1 cellular context compared by ENCODE assay signal in the genomic region with DNA sequence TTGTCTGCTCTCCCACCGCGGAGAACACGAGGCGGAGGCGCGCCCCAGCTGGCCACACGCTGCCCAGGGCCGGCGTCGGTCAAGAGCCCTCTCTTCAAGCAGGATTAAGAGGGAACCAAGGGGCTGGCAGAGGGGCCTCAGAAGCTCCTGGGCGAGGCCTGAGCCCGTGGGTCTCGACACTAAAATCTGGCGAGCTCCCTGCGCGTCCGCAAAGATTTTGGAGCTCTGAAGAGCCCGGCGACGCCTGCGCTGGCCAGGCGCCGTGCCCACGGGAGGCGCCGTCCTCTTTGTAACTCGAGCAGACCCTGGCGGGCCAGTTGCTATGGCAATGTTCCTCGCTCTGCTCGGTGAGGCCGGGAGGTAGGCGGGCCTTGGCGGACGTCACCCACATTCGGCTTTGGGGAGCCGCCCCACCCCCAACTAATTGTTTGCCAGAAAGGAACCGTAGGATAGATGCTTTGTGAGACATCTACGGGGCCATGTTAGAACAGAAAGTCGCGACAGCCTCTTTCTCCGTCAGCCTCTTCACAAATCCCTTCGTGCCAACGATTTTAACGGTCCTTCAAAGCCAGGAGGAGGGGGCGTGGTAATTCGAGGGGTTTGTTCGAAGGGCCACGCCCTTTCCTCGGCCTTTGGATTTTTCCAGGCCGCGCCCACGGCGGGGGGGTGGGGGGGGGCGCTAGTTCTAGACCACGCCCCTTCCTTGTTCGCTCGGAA.
TF ChIP-seq lines count a peak whose summit lies in the region.

No MANE protein-coding gene starts in this region.

TF ChIP-seq in GM12878, 131 proteins besides CTCF, POLR2A, EP300 and RAD21 (continued from another document and continues in another):
- peak; percentile 16 to 37; a peak in 2 of 4 replicates for TF ChIP-seq IKZF2 (IDR thresholded peaks at IDR 0.05)
- no peak for TF ChIP-seq STAT1 (conservative IDR thresholded peaks at IDR 0.05)
- TF ChIP-seq SIN3A (IDR thresholded peaks at IDR 0.05; ENCODE audit: low read depth, low read length): 0 out of 2 replicates have a peak, but pooled peaks have one; percentile 79
- TF ChIP-seq, protein P1, sequence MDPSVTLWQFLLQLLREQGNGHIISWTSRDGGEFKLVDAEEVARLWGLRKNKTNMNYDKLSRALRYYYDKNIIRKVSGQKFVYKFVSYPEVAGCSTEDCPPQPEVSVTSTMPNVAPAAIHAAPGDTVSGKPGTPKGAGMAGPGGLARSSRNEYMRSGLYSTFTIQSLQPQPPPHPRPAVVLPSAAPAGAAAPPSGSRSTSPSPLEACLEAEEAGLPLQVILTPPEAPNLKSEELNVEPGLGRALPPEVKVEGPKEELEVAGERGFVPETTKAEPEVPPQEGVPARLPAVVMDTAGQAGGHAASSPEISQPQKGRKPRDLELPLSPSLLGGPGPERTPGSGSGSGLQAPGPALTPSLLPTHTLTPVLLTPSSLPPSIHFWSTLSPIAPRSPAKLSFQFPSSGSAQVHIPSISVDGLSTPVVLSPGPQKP (IDR thresholded peaks at IDR 0.05; ENCODE audit: low read depth, low read length): no peak; the same call in 1 of the 2 replicates
- TF ChIP-seq, protein P2, sequence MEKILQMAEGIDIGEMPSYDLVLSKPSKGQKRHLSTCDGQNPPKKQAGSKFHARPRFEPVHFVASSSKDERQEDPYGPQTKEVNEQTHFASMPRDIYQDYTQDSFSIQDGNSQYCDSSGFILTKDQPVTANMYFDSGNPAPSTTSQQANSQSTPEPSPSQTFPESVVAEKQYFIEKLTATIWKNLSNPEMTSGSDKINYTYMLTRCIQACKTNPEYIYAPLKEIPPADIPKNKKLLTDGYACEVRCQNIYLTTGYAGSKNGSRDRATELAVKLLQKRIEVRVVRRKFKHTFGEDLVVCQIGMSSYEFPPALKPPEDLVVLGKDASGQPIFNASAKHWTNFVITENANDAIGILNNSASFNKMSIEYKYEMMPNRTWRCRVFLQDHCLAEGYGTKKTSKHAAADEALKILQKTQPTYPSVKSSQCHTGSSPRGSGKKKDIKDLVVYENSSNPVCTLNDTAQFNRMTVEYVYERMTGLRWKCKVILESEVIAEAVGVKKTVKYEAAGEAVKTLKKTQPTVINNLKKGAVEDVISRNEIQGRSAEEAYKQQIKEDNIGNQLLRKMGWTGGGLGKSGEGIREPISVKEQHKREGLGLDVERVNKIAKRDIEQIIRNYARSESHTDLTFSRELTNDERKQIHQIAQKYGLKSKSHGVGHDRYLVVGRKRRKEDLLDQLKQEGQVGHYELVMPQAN (conservative IDR thresholded peaks at IDR 0.05): peak; percentile 87
- no peak for TF ChIP-seq GABPA (IDR thresholded peaks at IDR 0.05; ENCODE audit: low read depth)
- TF ChIP-seq RELA (IDR thresholded peaks at IDR 0.05; ENCODE audit: borderline replicate concordance, partially characterized antibody): no peak
- peak in 1 of 2 experiments; percentile 49; a peak in 2 of 3 replicates for TF ChIP-seq EGR1 (IDR thresholded peaks at IDR 0.05; ENCODE audit: borderline replicate concordance in 1 of 2, low read depth in 2 of 2, low read length in 2 of 2)
- TF ChIP-seq SMAD1 (IDR thresholded peaks at IDR 0.05; ENCODE audit: low read depth, partially characterized antibody): no peak
- TF ChIP-seq MTA2 (IDR thresholded peaks at IDR 0.05; ENCODE audit: low read depth): no peak
- TF ChIP-seq PML (IDR thresholded peaks at IDR 0.05; ENCODE audit: low read length): no peak
- TF ChIP-seq SRF (IDR thresholded peaks at IDR 0.05; ENCODE audit: low read depth in 2 of 2, low read length in 2 of 2): no peak
- no peak; the same call in 1 of the 2 replicates for TF ChIP-seq CHD2 (IDR thresholded peaks at IDR 0.05; ENCODE audit: borderline replicate concordance, low read depth, low read length)
- TF ChIP-seq, protein P3, sequence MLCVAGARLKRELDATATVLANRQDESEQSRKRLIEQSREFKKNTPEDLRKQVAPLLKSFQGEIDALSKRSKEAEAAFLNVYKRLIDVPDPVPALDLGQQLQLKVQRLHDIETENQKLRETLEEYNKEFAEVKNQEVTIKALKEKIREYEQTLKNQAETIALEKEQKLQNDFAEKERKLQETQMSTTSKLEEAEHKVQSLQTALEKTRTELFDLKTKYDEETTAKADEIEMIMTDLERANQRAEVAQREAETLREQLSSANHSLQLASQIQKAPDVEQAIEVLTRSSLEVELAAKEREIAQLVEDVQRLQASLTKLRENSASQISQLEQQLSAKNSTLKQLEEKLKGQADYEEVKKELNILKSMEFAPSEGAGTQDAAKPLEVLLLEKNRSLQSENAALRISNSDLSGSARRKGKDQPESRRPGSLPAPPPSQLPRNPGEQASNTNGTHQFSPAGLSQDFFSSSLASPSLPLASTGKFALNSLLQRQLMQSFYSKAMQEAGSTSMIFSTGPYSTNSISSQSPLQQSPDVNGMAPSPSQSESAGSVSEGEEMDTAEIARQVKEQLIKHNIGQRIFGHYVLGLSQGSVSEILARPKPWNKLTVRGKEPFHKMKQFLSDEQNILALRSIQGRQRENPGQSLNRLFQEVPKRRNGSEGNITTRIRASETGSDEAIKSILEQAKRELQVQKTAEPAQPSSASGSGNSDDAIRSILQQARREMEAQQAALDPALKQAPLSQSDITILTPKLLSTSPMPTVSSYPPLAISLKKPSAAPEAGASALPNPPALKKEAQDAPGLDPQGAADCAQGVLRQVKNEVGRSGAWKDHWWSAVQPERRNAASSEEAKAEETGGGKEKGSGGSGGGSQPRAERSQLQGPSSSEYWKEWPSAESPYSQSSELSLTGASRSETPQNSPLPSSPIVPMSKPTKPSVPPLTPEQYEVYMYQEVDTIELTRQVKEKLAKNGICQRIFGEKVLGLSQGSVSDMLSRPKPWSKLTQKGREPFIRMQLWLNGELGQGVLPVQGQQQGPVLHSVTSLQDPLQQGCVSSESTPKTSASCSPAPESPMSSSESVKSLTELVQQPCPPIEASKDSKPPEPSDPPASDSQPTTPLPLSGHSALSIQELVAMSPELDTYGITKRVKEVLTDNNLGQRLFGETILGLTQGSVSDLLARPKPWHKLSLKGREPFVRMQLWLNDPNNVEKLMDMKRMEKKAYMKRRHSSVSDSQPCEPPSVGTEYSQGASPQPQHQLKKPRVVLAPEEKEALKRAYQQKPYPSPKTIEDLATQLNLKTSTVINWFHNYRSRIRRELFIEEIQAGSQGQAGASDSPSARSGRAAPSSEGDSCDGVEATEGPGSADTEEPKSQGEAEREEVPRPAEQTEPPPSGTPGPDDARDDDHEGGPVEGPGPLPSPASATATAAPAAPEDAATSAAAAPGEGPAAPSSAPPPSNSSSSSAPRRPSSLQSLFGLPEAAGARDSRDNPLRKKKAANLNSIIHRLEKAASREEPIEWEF (IDR thresholded peaks at IDR 0.05; ENCODE audit: insufficient replicate concordance, low read depth, low read length): no peak
- no peak for TF ChIP-seq MYC (IDR thresholded peaks at IDR 0.05; ENCODE audit: insufficient read depth, insufficient read length, insufficient replicate concordance, low read length, severe bottlenecking)
- TF ChIP-seq NFYA (IDR thresholded peaks at IDR 0.05; ENCODE audit: borderline replicate concordance, low read depth, low read length): no peak
- TF ChIP-seq SMARCA5 (IDR thresholded peaks at IDR 0.05): no peak; the same call in none of the 2 replicates
- TF ChIP-seq NRF1 (conservative IDR thresholded peaks at IDR 0.05; ENCODE audit: low read depth, low read length): no peak
- TF ChIP-seq RCOR1 (conservative IDR thresholded peaks at IDR 0.05; ENCODE audit: low read depth, low read length): no peak
- TF ChIP-seq, protein P4, sequence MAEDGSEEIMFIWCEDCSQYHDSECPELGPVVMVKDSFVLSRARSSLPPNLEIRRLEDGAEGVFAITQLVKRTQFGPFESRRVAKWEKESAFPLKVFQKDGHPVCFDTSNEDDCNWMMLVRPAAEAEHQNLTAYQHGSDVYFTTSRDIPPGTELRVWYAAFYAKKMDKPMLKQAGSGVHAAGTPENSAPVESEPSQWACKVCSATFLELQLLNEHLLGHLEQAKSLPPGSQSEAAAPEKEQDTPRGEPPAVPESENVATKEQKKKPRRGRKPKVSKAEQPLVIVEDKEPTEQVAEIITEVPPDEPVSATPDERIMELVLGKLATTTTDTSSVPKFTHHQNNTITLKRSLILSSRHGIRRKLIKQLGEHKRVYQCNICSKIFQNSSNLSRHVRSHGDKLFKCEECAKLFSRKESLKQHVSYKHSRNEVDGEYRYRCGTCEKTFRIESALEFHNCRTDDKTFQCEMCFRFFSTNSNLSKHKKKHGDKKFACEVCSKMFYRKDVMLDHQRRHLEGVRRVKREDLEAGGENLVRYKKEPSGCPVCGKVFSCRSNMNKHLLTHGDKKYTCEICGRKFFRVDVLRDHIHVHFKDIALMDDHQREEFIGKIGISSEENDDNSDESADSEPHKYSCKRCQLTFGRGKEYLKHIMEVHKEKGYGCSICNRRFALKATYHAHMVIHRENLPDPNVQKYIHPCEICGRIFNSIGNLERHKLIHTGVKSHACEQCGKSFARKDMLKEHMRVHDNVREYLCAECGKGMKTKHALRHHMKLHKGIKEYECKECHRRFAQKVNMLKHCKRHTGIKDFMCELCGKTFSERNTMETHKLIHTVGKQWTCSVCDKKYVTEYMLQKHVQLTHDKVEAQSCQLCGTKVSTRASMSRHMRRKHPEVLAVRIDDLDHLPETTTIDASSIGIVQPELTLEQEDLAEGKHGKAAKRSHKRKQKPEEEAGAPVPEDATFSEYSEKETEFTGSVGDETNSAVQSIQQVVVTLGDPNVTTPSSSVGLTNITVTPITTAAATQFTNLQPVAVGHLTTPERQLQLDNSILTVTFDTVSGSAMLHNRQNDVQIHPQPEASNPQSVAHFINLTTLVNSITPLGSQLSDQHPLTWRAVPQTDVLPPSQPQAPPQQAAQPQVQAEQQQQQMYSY (CRISPR knock-in tag; IDR thresholded peaks at IDR 0.05): no peak
- TF ChIP-seq, protein P5, sequence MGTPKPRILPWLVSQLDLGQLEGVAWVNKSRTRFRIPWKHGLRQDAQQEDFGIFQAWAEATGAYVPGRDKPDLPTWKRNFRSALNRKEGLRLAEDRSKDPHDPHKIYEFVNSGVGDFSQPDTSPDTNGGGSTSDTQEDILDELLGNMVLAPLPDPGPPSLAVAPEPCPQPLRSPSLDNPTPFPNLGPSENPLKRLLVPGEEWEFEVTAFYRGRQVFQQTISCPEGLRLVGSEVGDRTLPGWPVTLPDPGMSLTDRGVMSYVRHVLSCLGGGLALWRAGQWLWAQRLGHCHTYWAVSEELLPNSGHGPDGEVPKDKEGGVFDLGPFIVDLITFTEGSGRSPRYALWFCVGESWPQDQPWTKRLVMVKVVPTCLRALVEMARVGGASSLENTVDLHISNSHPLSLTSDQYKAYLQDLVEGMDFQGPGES (IDR thresholded peaks at IDR 0.05): 0 out of 2 replicates have a peak, but pooled peaks have one; percentile 33
- TF ChIP-seq NR2C2 (IDR thresholded peaks at IDR 0.05; ENCODE audit: borderline replicate concordance, control insufficient read depth, insufficient read length, low read depth): no peak
- no peak for TF ChIP-seq SPI1 (IDR thresholded peaks at IDR 0.05; ENCODE audit: borderline replicate concordance, insufficient read depth, low read depth, low read length)
- TF ChIP-seq, protein P6, sequence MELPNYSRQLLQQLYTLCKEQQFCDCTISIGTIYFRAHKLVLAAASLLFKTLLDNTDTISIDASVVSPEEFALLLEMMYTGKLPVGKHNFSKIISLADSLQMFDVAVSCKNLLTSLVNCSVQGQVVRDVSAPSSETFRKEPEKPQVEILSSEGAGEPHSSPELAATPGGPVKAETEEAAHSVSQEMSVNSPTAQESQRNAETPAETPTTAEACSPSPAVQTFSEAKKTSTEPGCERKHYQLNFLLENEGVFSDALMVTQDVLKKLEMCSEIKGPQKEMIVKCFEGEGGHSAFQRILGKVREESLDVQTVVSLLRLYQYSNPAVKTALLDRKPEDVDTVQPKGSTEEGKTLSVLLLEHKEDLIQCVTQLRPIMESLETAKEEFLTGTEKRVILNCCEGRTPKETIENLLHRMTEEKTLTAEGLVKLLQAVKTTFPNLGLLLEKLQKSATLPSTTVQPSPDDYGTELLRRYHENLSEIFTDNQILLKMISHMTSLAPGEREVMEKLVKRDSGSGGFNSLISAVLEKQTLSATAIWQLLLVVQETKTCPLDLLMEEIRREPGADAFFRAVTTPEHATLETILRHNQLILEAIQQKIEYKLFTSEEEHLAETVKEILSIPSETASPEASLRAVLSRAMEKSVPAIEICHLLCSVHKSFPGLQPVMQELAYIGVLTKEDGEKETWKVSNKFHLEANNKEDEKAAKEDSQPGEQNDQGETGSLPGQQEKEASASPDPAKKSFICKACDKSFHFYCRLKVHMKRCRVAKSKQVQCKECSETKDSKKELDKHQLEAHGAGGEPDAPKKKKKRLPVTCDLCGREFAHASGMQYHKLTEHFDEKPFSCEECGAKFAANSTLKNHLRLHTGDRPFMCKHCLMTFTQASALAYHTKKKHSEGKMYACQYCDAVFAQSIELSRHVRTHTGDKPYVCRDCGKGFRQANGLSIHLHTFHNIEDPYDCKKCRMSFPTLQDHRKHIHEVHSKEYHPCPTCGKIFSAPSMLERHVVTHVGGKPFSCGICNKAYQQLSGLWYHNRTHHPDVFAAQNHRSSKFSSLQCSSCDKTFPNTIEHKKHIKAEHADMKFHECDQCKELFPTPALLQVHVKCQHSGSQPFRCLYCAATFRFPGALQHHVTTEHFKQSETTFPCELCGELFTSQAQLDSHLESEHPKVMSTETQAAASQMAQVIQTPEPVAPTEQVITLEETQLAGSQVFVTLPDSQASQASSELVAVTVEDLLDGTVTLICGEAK (IDR thresholded peaks at IDR 0.05; ENCODE audit: borderline replicate concordance): no peak
- TF ChIP-seq, protein P7, sequence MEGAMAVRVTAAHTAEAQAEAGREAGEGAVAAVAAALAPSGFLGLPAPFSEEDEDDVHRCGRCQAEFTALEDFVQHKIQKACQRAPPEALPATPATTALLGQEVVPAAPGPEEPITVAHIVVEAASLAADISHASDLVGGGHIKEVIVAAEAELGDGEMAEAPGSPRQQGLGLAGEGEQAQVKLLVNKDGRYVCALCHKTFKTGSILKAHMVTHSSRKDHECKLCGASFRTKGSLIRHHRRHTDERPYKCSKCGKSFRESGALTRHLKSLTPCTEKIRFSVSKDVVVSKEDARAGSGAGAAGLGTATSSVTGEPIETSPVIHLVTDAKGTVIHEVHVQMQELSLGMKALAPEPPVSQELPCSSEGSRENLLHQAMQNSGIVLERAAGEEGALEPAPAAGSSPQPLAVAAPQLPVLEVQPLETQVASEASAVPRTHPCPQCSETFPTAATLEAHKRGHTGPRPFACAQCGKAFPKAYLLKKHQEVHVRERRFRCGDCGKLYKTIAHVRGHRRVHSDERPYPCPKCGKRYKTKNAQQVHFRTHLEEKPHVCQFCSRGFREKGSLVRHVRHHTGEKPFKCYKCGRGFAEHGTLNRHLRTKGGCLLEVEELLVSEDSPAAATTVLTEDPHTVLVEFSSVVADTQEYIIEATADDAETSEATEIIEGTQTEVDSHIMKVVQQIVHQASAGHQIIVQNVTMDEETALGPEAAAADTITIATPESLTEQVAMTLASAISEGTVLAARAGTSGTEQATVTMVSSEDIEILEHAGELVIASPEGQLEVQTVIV (IDR thresholded peaks at IDR 0.05; ENCODE audit: borderline replicate concordance, partially characterized antibody): no peak
- no peak for TF ChIP-seq JUND (IDR thresholded peaks at IDR 0.05; ENCODE audit: low read depth, low read length)
- no peak for TF ChIP-seq ZSCAN29 (IDR thresholded peaks at IDR 0.05)
- TF ChIP-seq SMC3 (IDR thresholded peaks at IDR 0.05; ENCODE audit: borderline replicate concordance, low read length): no peak
- TF ChIP-seq ZNF622 (IDR thresholded peaks at IDR 0.05): no peak
- no peak for TF ChIP-seq SP1 (IDR thresholded peaks at IDR 0.05; ENCODE audit: low read depth, low read length)
- TF ChIP-seq KLF5 (IDR thresholded peaks at IDR 0.05; ENCODE audit: partially characterized antibody): no peak
- TF ChIP-seq RBBP5 (conservative IDR thresholded peaks at IDR 0.05): no peak
